24 cellular contexts compared by ENCODE assay signal in genomic region chr4:168678751-168679366, GRCh38.
DNase-seq lines count a peak whose midpoint lies in the region; ATAC-seq and TF ChIP-seq lines count a peak whose summit lies in the region.
"Had no signal": no experiment of that assay in that cellular context is flagged by ENCODE, and none has a peak within 500 bp of the region (broad histone marks: within the 10 kb centered on the region; RNA-seq: fewer than 3 reads in every experiment).

No MANE protein-coding gene starts in this region.

- no peak overlapping the region for H3K27ac Mint-ChIP-seq in neural progenitor cell
- H3K27ac Mint-ChIP-seq: activated naive CD4-positive, alpha-beta T cell treated with anti-CD3 and anti-CD28 coated beads, Interleukin-2, amount 50 U/mL, for 72 hours; activated T-helper 17 cell treated with anti-CD3 and anti-CD28 coated beads, Interleukin-2, amount 50 U/mL, for 72 hours; naive thymus-derived CD8-positive, alpha-beta T cell had no signal

- peak; percentile 22 for ATAC-seq in esophagus mucosa
- ATAC-seq: activated naive CD4-positive, alpha-beta T cell treated with anti-CD3 and anti-CD28 coated beads, Interleukin-2, amount 50 U/mL, for 72 hours; activated T-helper 17 cell treated with anti-CD3 and anti-CD28 coated beads, Interleukin-2, amount 50 U/mL, for 72 hours; left colon; naive thymus-derived CD8-positive, alpha-beta T cell had no signal

- H3K4me1 Mint-ChIP-seq in neural progenitor cell = peaks cover 10% of the 10 kb centered on the region
- H3K4me1 Mint-ChIP-seq: activated T-helper 17 cell treated with anti-CD3 and anti-CD28 coated beads, Interleukin-2, amount 50 U/mL, for 72 hours; naive thymus-derived CD8-positive, alpha-beta T cell had no signal

- H3K4me3 Mint-ChIP-seq in neural progenitor cell = no peak overlapping the region
- H3K4me3 Mint-ChIP-seq: activated T-helper 17 cell treated with anti-CD3 and anti-CD28 coated beads, Interleukin-2, amount 50 U/mL, for 72 hours; naive thymus-derived CD8-positive, alpha-beta T cell had no signal

- H3K9me3 Mint-ChIP-seq in neural progenitor cell = no peaks in the 10 kb centered on the region
- H3K9me3 Mint-ChIP-seq: activated naive CD4-positive, alpha-beta T cell treated with anti-CD3 and anti-CD28 coated beads, Interleukin-2, amount 50 U/mL, for 72 hours; activated T-helper 17 cell treated with anti-CD3 and anti-CD28 coated beads, Interleukin-2, amount 50 U/mL, for 72 hours; naive thymus-derived CD8-positive, alpha-beta T cell had no signal

- peak overlapping the region; percentile 52 for H3K23ac ChIP-seq in neuronal stem cell (ENCODE audit: low read depth, low read length, poor library complexity)

- WGBS in neuronal stem cell (ENCODE audit: extremely low coverage in 2 of 2, insufficient read length in 2 of 2, insufficient replicate concordance in 1 of 2), 2 donors = 100% methylated on average over 8 of the region's 8 CpGs; no CpG with 5 or more reads in 1 of the 2 donors

- DNase-seq in neuronal stem cell (ENCODE audit: low spot score) (no peak), NCI-H1417 treated with DMSO at 0.1 percent for 48 hours (lab: John Stamatoyannopoulos, UW) (no peak), neural progenitor cell (ENCODE audit: low spot score) (no peak), hippocampal formation (lab: John Stamatoyannopoulos, UW) (no peak), HK-2 (ENCODE audit: unreplicated experiment) (no peak)
- DNase-seq: activated CD4-positive, alpha-beta T cell treated with anti-CD3 and anti-CD28 coated beads, Interleukin-2, amount 50 U/mL, for 1 hour; activated CD8-positive, alpha-beta memory T cell treated with anti-CD3 and anti-CD28 coated beads, Interleukin-2, amount 50 U/mL, for 4 hours; C1 segment of cervical spinal cord; cerebellar nuclear complex; glutamatergic neuron; KBM-7; left colon; MM.1S; naive thymus-derived CD8-positive, alpha-beta T cell; NCI-H1417; NCI-H2107; NCI-H446 treated with DMSO at 0.1 percent for 48 hours; posterior cingulate gyrus; uterus had no signal

- H3K4me1 ChIP-seq in HEK293 (ENCODE audit: control insufficient read depth, insufficient read depth, low read length) (peaks cover 10% of the 10 kb centered on the region), neuronal stem cell (ENCODE audit: control insufficient read depth in 2 of 2, insufficient read depth in 1 of 2, low read depth in 1 of 2, low read length in 2 of 2) (peaks cover 0 to 4% of the 10 kb centered on the region in 2 donors), neural progenitor cell (peaks cover 10% of the 10 kb centered on the region)
- H3K4me1 ChIP-seq: uterus had no signal

- no peaks in the 10 kb centered on the region for H3K27me3 ChIP-seq in neuronal stem cell (ENCODE audit: control insufficient read depth in 3 of 3, insufficient read depth in 3 of 3, low read depth in 1 of 3, low read length in 3 of 3)
- H3K27me3 ChIP-seq in neural progenitor cell = no peaks in the 10 kb centered on the region
- H3K27me3 ChIP-seq: uterus had no signal

- H2AFZ ChIP-seq in neuronal stem cell (ENCODE audit: low read length) = no peak overlapping the region
- no peak overlapping the region for H2AFZ ChIP-seq in neural progenitor cell (replicated peaks)

- H3K4ac ChIP-seq in neuronal stem cell (ENCODE audit: low read length) = no peak overlapping the region

- H3K4me2 ChIP-seq in neuronal stem cell (ENCODE audit: insufficient read depth, low read length, poor library complexity, severe bottlenecking) (no peak overlapping the region), neural progenitor cell (no peak overlapping the region)

- H3K27me3 Mint-ChIP-seq in neural progenitor cell (ENCODE audit: insufficient read depth, low read depth) = peaks cover 2% of the 10 kb centered on the region

- no peak overlapping the region for H2BK120ac ChIP-seq in neuronal stem cell (ENCODE audit: low read depth, low read length)

- H3K14ac ChIP-seq in neuronal stem cell (ENCODE audit: low read length) = peak overlapping the region; percentile 57

- peak overlapping the region; percentile 59; the same call in 1 of the 2 replicates for H3K27ac ChIP-seq in 22Rv1
- no peak overlapping the region for H3K27ac ChIP-seq in HEK293 (ENCODE audit: extremely low read depth, low read depth, low read length)
- no peak overlapping the region for H3K27ac ChIP-seq in neuronal stem cell (replicated peaks; ENCODE audit: low read length)
- no peak overlapping the region for H3K27ac ChIP-seq in neural progenitor cell

- CTCF ChIA-PET in HEK293 (lab: Yijun Ruan, JAX) = interaction anchor here (0.6 kb wide), 1 partner anchor 49 kb away, joined by 3 read pairs; no protein-coding TSS in a partner anchor

- H2BK12ac ChIP-seq in neuronal stem cell (ENCODE audit: low read length) = peak overlapping the region; percentile 43

- H3K9ac ChIP-seq in neuronal stem cell (ENCODE audit: low read depth, low read length, poor library complexity) = peak overlapping the region; percentile 57
- no peak overlapping the region for H3K9ac ChIP-seq in neural progenitor cell

- no peaks in the 10 kb centered on the region for H3K9me3 ChIP-seq in HEK293 (ENCODE audit: control insufficient read depth, insufficient read depth, low read depth, low read length)
- H3K9me3 ChIP-seq in neuronal stem cell (replicated peaks in 1 of 2; ENCODE audit: control insufficient read depth in 2 of 2, insufficient read depth in 1 of 2, low read depth in 1 of 2, low read length in 2 of 2) = no peaks in the 10 kb centered on the region
- H3K9me3 ChIP-seq in neural progenitor cell (ENCODE audit: low read depth) = no peaks in the 10 kb centered on the region
- H3K9me3 ChIP-seq: uterus had no signal

- H3K36me3 Mint-ChIP-seq in neural progenitor cell = peaks cover 27% of the 10 kb centered on the region
- H3K36me3 Mint-ChIP-seq: activated naive CD4-positive, alpha-beta T cell treated with anti-CD3 and anti-CD28 coated beads, Interleukin-2, amount 50 U/mL, for 72 hours; naive thymus-derived CD8-positive, alpha-beta T cell had no signal

- peak overlapping the region; percentile 96 for H4K8ac ChIP-seq in neuronal stem cell (ENCODE audit: low read depth, low read length)

- no peak overlapping the region for H2BK15ac ChIP-seq in neuronal stem cell (ENCODE audit: low read length)

- no peak overlapping the region for H4K91ac ChIP-seq in neuronal stem cell (ENCODE audit: low read depth, low read length, poor library complexity)

- POLR2A ChIA-PET in HEK293 (lab: Yijun Ruan, JAX) = no interaction called here

- TF ChIP-seq CTCF in 22Rv1 (IDR thresholded peaks at IDR 0.05) (no peak), HEK293 (tag by site-specific recombination; IDR thresholded peaks at IDR 0.05) (no peak), neural progenitor cell (IDR thresholded peaks at IDR 0.05) (no peak)

- peak overlapping the region; percentile 8 for H3K18ac ChIP-seq in neuronal stem cell (ENCODE audit: low read length)

- no peak overlapping the region for H2AK5ac ChIP-seq in neuronal stem cell (ENCODE audit: low read depth, low read length)

- no peaks in the 10 kb centered on the region for H3F3A ChIP-seq in neural progenitor cell (ENCODE audit: low read depth)

- H3K79me1 ChIP-seq in neuronal stem cell (ENCODE audit: low read depth, low read length) = peaks cover 4% of the 10 kb centered on the region

- H2BK5ac ChIP-seq in neuronal stem cell (ENCODE audit: low read length) = no peak overlapping the region

- no peaks in the 10 kb centered on the region for H3K79me2 ChIP-seq in neural progenitor cell (ENCODE audit: low read depth)

- H3K4me3 ChIP-seq in HEK293 (ENCODE audit: low read depth, low read length) (no peak overlapping the region), neuronal stem cell (ENCODE audit: low read length in 2 of 2) (peak overlapping the region in 1 of 2 donors; percentile 21), neural progenitor cell (no peak overlapping the region)
- H3K4me3 ChIP-seq: uterus had no signal

- H3K36me3 ChIP-seq in HEK293 (ENCODE audit: control insufficient read depth in 2 of 2, insufficient read depth in 1 of 2, low read length in 2 of 2) = peaks cover 0 to 7% of the 10 kb centered on the region in 2 experiments; a peak in 1 of 3 replicates
- H3K36me3 ChIP-seq in neuronal stem cell (replicated peaks in 1 of 2; ENCODE audit: control insufficient read depth in 2 of 2, insufficient read depth in 2 of 2, low read length in 2 of 2) = peaks cover 3 to 49% of the 10 kb centered on the region in 2 donors
- H3K36me3 ChIP-seq in neural progenitor cell = peaks cover 8% of the 10 kb centered on the region
- H3K36me3 ChIP-seq: uterus had no signal

- H4K20me1 ChIP-seq in neural progenitor cell (ENCODE audit: low read depth) = no peaks in the 10 kb centered on the region

TF ChIP-seq in HEK293, 187 proteins besides CTCF, POLR2A, EP300 and RAD21 (continues in another document):
- TF ChIP-seq PRDM6 (tag by site-specific recombination; IDR thresholded peaks at IDR 0.05) (no peak), ZNF169 (tag by site-specific recombination; IDR thresholded peaks at IDR 0.05) (no peak), ZNF521 (tag by site-specific recombination; IDR thresholded peaks at IDR 0.05) (no peak), KLF9 (tag by site-specific recombination; IDR thresholded peaks at IDR 0.05; ENCODE audit: low read depth) (peak; percentile 66), ZNF274 (IDR thresholded peaks at IDR 0.05; ENCODE audit: low read length) (no peak), ZNF274 (tag by site-specific recombination; IDR thresholded peaks at IDR 0.05; ENCODE audit: borderline replicate concordance) (no peak), GLI2 (tag by site-specific recombination; IDR thresholded peaks at IDR 0.05; ENCODE audit: borderline replicate concordance, low read depth) (no peak), ZNF366 (tag by site-specific recombination; conservative IDR thresholded peaks at IDR 0.05) (no peak), ZNF16 (tag by site-specific recombination; IDR thresholded peaks at IDR 0.05; ENCODE audit: low read depth) (no peak)
